ENCODE assay signal across 25 cellular contexts in genomic region chr5:101102506-101102905, GRCh38.
DNase-seq lines count a peak whose midpoint lies in the region; ATAC-seq, FAIRE-seq and TF ChIP-seq lines count a peak whose summit lies in the region.
"Had no signal": no experiment of that assay in that cellular context is flagged by ENCODE, and none has a peak within 500 bp of the region (broad histone marks: within the 10 kb centered on the region; RNA-seq: fewer than 3 reads in every experiment).

No MANE protein-coding gene starts in this region.

- H3K36me3 ChIP-seq in upper lobe of right lung: no peaks in the 10 kb centered on the region
- H3K36me3 ChIP-seq: BLaER1 treated with 17β-estradiol and CSF1 and Interleukin-3, amounts not matched to agents 10 nM and 100 nM; heart left ventricle; Peyer's patch had no signal

- intact Hi-C loops in upper lobe of right lung (cut with DNase I): no loop called here

- no peaks in the 10 kb centered on the region for H3K4me1 ChIP-seq in upper lobe of right lung
- H3K4me1 ChIP-seq: BLaER1 treated with 17β-estradiol and CSF1 and Interleukin-3, amounts not matched to agents 10 nM and 100 nM; heart left ventricle; Peyer's patch had no signal

- ATAC-seq in GM21576 (IDR thresholded peaks at IDR 0.05; ENCODE audit: unreplicated experiment): no peak
- no peak for ATAC-seq in upper lobe of right lung
- ATAC-seq: heart left ventricle; natural killer cell treated with Interleukin-12 subunit alpha and Interleukin-12 subunit beta and Interleukin-15 and Interleukin-18, amount 100 ng/mL, for 72 hours had no signal

- H3K4me3 ChIP-seq in fibroblast of mammary gland (ENCODE audit: control insufficient read depth, low read depth, low read length) (no peak overlapping the region), upper lobe of right lung (no peak overlapping the region)
- H3K4me3 ChIP-seq: BLaER1 treated with 17β-estradiol and CSF1 and Interleukin-3, amounts not matched to agents 10 nM and 100 nM; heart left ventricle; Peyer's patch; skin epidermis had no signal

- H3K27ac ChIP-seq in upper lobe of right lung: no peak overlapping the region
- H3K27ac ChIP-seq: BLaER1 treated with 17β-estradiol and CSF1 and Interleukin-3, amounts not matched to agents 10 nM and 100 nM; heart left ventricle; Peyer's patch; skin epidermis had no signal

- DNase-seq in NCI-H82 (lab: John Stamatoyannopoulos, UW) (peak; percentile 1), NCI-H82 treated with DMSO at 0.1 percent for 48 hours (lab: John Stamatoyannopoulos, UW; ENCODE audit: unreplicated experiment) (no peak), NCI-H748 (lab: John Stamatoyannopoulos, UW; ENCODE audit: unreplicated experiment) (peak; percentile 29), fibroblast of mammary gland (ENCODE audit: low read depth) (peak; percentile 4), urothelium cell line (ENCODE audit: low spot score) (peak; percentile 2), DMS114 treated with DMSO at 0.1 percent for 48 hours (lab: John Stamatoyannopoulos, UW; ENCODE audit: unreplicated experiment) (no peak), upper lobe of right lung (no peak)
- DNase-seq: activated CD4-positive, alpha-beta T cell treated with anti-CD3 and anti-CD28 coated beads for 48 hours; activated CD8-positive, alpha-beta memory T cell treated with anti-CD3 and anti-CD28 coated beads, Interleukin-2, amount 50 U/mL, for 4 hours; activated effector memory CD4-positive, alpha-beta T cell treated with Interleukin-2 at 50 U/mL for 16 hours; central memory CD4-positive, alpha-beta T cell; DMS153; heart left ventricle; IMR-90; kidney; NCI-H2029; NCI-H524 treated with DMSO at 0.1 percent for 48 hours; Peyer's patch; posterior cingulate gyrus; stimulated activated CD4-positive, alpha-beta T cell treated with anti-CD3 and anti-CD28 coated beads, Interleukin-4, amount 100 ng/mL, for 4 hours had no signal

- no peaks in the 10 kb centered on the region for H3K27me3 ChIP-seq in upper lobe of right lung
- H3K27me3 ChIP-seq: BLaER1 treated with 17β-estradiol and CSF1 and Interleukin-3, amounts not matched to agents 10 nM and 100 nM; heart left ventricle; Peyer's patch had no signal

- no peaks in the 10 kb centered on the region for H3K9me3 ChIP-seq in upper lobe of right lung
- H3K9me3 ChIP-seq: BLaER1 treated with 17β-estradiol and CSF1 and Interleukin-3, amounts not matched to agents 10 nM and 100 nM; heart left ventricle; Peyer's patch had no signal

- TF ChIP-seq CTCF in fibroblast of mammary gland (conservative IDR thresholded peaks at IDR 0.05; ENCODE audit: control insufficient read depth, insufficient read depth, low read depth, low read length): no peak
- TF ChIP-seq CTCF in upper lobe of right lung (IDR thresholded peaks at IDR 0.05): no peak

- FAIRE-seq in urothelium cell line (lab: Jason Lieb, UNC): no peak
- FAIRE-seq: kidney, TTC549 had no signal

Comparison
In these comparisons a context has a peak if more than half of its experiments do, and no peak if none do; other contexts are left out.
1. DNase-seq: peak in NCI-H82 (single experiment), NCI-H748 (single experiment), fibroblast of mammary gland (single experiment) and urothelium cell line (single experiment); none in NCI-H82 treated with DMSO at 0.1 percent for 48 hours (single experiment), DMS114 treated with DMSO at 0.1 percent for 48 hours (single experiment) and upper lobe of right lung (single experiment).